Comparison of ENCODE assay signal across 1 cellular context in the genomic region with DNA sequence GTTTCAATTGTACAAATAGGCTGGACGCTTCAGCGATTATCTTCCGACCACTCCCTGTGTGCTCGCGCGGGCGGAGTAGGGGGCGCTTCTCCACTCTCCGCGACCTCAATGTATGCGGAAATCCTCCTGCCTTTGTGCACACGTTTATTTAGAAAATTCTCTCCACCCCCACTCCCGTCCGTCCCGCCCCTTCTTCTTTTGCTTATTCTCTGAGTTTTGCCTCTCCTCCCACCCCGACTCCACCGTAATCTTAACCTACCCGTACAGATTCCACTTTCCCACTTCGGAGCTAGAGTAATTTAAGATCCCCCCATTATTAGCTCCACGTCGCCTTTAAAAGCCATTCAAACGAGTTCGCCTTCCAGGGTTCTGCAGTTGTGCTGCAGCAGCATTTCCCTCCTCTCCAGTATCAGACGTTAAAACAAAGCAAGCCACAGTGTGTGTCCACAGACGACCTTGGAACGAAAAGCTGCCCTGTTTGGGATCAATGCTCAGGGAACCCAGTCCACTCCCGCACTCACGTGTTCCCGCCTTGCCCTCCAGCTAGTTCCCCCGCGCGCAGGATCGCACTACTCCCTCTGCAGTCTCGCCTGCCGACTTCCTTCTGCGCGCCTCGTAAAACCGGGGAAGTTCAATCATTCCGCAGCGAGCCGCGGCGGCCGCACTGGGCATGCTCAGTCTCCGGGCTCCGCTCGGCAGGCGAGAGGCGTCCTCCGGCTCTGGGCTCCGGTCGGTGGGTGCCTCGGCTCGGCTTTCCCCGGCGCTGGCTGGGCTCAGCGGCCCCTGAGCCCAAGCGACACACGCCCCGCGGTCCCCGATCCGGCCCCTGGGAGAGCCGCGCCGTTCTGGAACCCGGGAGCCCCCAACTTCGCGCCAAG.
TF ChIP-seq lines count a peak whose summit lies in the region.

Gene ANO6 (plus strand): TSS at position 677 of the 878 bp plus-strand sequence. CDS start 227 bp downstream, outside the sequence.

TF ChIP-seq in IMR-90, 13 proteins besides CTCF, POLR2A, EP300 and RAD21 (continued from another document):
- TF ChIP-seq, protein P1, sequence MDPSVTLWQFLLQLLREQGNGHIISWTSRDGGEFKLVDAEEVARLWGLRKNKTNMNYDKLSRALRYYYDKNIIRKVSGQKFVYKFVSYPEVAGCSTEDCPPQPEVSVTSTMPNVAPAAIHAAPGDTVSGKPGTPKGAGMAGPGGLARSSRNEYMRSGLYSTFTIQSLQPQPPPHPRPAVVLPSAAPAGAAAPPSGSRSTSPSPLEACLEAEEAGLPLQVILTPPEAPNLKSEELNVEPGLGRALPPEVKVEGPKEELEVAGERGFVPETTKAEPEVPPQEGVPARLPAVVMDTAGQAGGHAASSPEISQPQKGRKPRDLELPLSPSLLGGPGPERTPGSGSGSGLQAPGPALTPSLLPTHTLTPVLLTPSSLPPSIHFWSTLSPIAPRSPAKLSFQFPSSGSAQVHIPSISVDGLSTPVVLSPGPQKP (IDR thresholded peaks at IDR 0.05; ENCODE audit: borderline replicate concordance, low read depth, low read length), result no peak
- TF ChIP-seq BHLHE40 (IDR thresholded peaks at IDR 0.05; ENCODE audit: low read depth, low read length) (peak; percentile 77), MAFK (IDR thresholded peaks at IDR 0.05; ENCODE audit: low read depth, low read length) (peak; percentile 50), MXI1 (IDR thresholded peaks at IDR 0.05; ENCODE audit: borderline replicate concordance, low read depth, low read length) (peak; percentile 89), FOS (IDR thresholded peaks at IDR 0.05; ENCODE audit: low read depth, low read length) (no peak), CEBPB (IDR thresholded peaks at IDR 0.05; ENCODE audit: low read depth, low read length) (no peak), CHD1 (IDR thresholded peaks at IDR 0.05; ENCODE audit: low read depth, low read length) (no peak; the same call in 1 of the 2 replicates)
- TF ChIP-seq, protein P2, sequence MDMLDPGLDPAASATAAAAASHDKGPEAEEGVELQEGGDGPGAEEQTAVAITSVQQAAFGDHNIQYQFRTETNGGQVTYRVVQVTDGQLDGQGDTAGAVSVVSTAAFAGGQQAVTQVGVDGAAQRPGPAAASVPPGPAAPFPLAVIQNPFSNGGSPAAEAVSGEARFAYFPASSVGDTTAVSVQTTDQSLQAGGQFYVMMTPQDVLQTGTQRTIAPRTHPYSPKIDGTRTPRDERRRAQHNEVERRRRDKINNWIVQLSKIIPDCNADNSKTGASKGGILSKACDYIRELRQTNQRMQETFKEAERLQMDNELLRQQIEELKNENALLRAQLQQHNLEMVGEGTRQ (IDR thresholded peaks at IDR 0.05; ENCODE audit: low read depth, low read length), result peak; percentile 54
